In genomic region chr10:106435081-106435480, GRCh38 we compare ENCODE assay signal across 27 cellular contexts.
"Had no signal": no experiment of that assay in that cellular context is flagged by ENCODE, and none has a peak within 500 bp of the region (broad histone marks: within the 10 kb centered on the region; RNA-seq: fewer than 3 reads in every experiment).

No MANE protein-coding gene starts in this region.

- H3K4me2 ChIP-seq: neural progenitor cell had no signal

- ATAC-seq: left colon; left lung; lower lobe of right lung; natural killer cell; right lobe of liver; stimulated activated effector memory CD8-positive, alpha-beta T cell treated with anti-CD3 and anti-CD28 coated beads, Interleukin-12 subunit alpha, Interleukin-12 subunit beta, amount 100 ng/mL, for 72 hours; upper lobe of right lung had no signal

- DNase-seq: hippocampal formation; kidney; left colon; left lung; lower lobe of right lung; mesendoderm; naive B cell; natural killer cell; nephron progenitor cell; occipital lobe; right lobe of liver; stimulated activated CD4-positive, alpha-beta T cell treated with anti-CD3 and anti-CD28 coated beads, Interleukin-12 subunit alpha, Interleukin-12 subunit beta, amount 100 ng/mL, for 4 hours; stimulated activated CD4-positive, alpha-beta T cell treated with anti-CD3 and anti-CD28 coated beads, Interleukin-15, amount 100 ng/mL, for 24 hours; stimulated activated CD4-positive, alpha-beta T cell treated with anti-CD3 and anti-CD28 coated beads, Interleukin-4, amount 100 ng/mL, for 24 hours; stimulated activated naive CD4-positive, alpha-beta T cell; tibial artery; trophoblast cell; upper lobe of right lung had no signal

- H2AFZ ChIP-seq: neural progenitor cell, parathyroid adenoma had no signal

- H3K9ac ChIP-seq: neural progenitor cell, parathyroid adenoma had no signal

- H3K9me3 ChIP-seq: left lung, lower lobe of right lung, neutrophil, right atrium auricular region, right lobe of liver, tibial artery, upper lobe of right lung had no signal

- H3K27ac ChIP-seq: left lung, lower lobe of right lung, neural progenitor cell, neutrophil, parathyroid adenoma, right atrium auricular region, right lobe of liver, suprapubic skin, thoracic aorta, tibial artery, upper lobe of right lung had no signal

- H3K36me3 ChIP-seq: left lung, lower lobe of right lung, neural progenitor cell, neutrophil, right atrium auricular region, right lobe of liver, suprapubic skin, thoracic aorta, tibial artery, upper lobe of right lung had no signal

- H3K27me3 ChIP-seq: left lung, neural progenitor cell, neutrophil, right atrium auricular region, right lobe of liver, suprapubic skin, tibial artery, upper lobe of right lung had no signal

- H3K4me3 ChIP-seq: left lung, lower lobe of right lung, neural progenitor cell, right atrium auricular region, right lobe of liver, smooth muscle cell, suprapubic skin, thoracic aorta, tibial artery, upper lobe of right lung had no signal

- FAIRE-seq: kidney, urothelium cell line had no signal

- H3K4me1 ChIP-seq: left lung, lower lobe of right lung, neural progenitor cell, parathyroid adenoma, right atrium auricular region, right lobe of liver, suprapubic skin, tibial artery, upper lobe of right lung had no signal

- H3K79me2 ChIP-seq: parathyroid adenoma had no signal
